Comparison of ENCODE assay signal across 1 cellular context in genomic region chr10:133276435-133277201, GRCh38.
TF ChIP-seq lines count a peak whose summit lies in the region.

Gene ADAM8 (minus strand): TSS chr10:133276868. CDS start chr10:133276817, 51 bp downstream.

TF ChIP-seq in K562, 482 proteins besides CTCF, POLR2A, EP300 and RAD21 (continued from another document):
- TF ChIP-seq RNF219 (CRISPR knock-in tag; IDR thresholded peaks at IDR 0.05) (no peak), TARDBP (IDR thresholded peaks at IDR 0.05) (no peak), ZBTB7A (IDR thresholded peaks at IDR 0.05; ENCODE audit: borderline replicate concordance, control insufficient read depth, low read depth, low read length) (peak; percentile 35; the same call in 1 of the 2 replicates), ETV6 (IDR thresholded peaks at IDR 0.05; ENCODE audit: borderline replicate concordance in 1 of 2, low read depth in 2 of 2, low read length in 1 of 2) (no peak), ETV6 (CRISPR knock-in tag; IDR thresholded peaks at IDR 0.05; ENCODE audit: borderline replicate concordance) (no peak), DPF2 (IDR thresholded peaks at IDR 0.05) (no peak), POLR2G (IDR thresholded peaks at IDR 0.05; ENCODE audit: low read depth, low read length) (peak; percentile 47; the same call in 1 of the 2 replicates), BRF1 (IDR thresholded peaks at IDR 0.05; ENCODE audit: borderline replicate concordance, extremely low read depth, insufficient read length) (no peak), HLTF (IDR thresholded peaks at IDR 0.05) (no peak), SNAPC5 (CRISPR knock-in tag; IDR thresholded peaks at IDR 0.05) (no peak), E2F3 (CRISPR knock-in tag; IDR thresholded peaks at IDR 0.05) (no peak), ZC3H4 (CRISPR knock-in tag; IDR thresholded peaks at IDR 0.05; ENCODE audit: borderline replicate concordance) (no peak), E2F6 (IDR thresholded peaks at IDR 0.05; ENCODE audit: borderline replicate concordance in 1 of 2, extremely low read depth in 1 of 2, insufficient read depth in 1 of 2, insufficient read length in 1 of 2, low read depth in 1 of 2, low read length in 1 of 2, poor library complexity in 1 of 2, severe bottlenecking in 1 of 2) (peak in 1 of 2 experiments; percentile 30), SIN3A (IDR thresholded peaks at IDR 0.05; ENCODE audit: borderline replicate concordance in 2 of 2, control insufficient read depth in 1 of 2, low read depth in 2 of 2, low read length in 2 of 2) (no peak), SREBF1 (IDR thresholded peaks at IDR 0.05; ENCODE audit: borderline replicate concordance, low read depth, low read length) (no peak), ZFX (CRISPR knock-in tag; IDR thresholded peaks at IDR 0.05) (0 out of 2 replicates have a peak, but pooled peaks have one; percentile 16), ZNF830 (CRISPR knock-in tag; IDR thresholded peaks at IDR 0.05) (no peak), RBFOX2 (IDR thresholded peaks at IDR 0.05; ENCODE audit: low read depth, low read length) (peak; percentile 34; the same call in 1 of the 2 replicates), CREB3L1 (IDR thresholded peaks at IDR 0.05; ENCODE audit: borderline replicate concordance, low read depth) (no peak), GTF2F1 (IDR thresholded peaks at IDR 0.05; ENCODE audit: low read depth, low read length) (no peak), PHF8 (IDR thresholded peaks at IDR 0.05; ENCODE audit: borderline replicate concordance, low read length) (no peak), BDP1 (IDR thresholded peaks at IDR 0.05; ENCODE audit: insufficient read depth, insufficient read length) (no peak), ZNF224 (CRISPR knock-in tag; IDR thresholded peaks at IDR 0.05) (no peak), MAFG (tag; conservative IDR thresholded peaks at IDR 0.05) (no peak), HCFC1 (IDR thresholded peaks at IDR 0.05; ENCODE audit: low read depth, low read length) (no peak), ZBTB5 (IDR thresholded peaks at IDR 0.05) (no peak), ARHGAP35 (IDR thresholded peaks at IDR 0.05; ENCODE audit: partially characterized antibody) (no peak)
